8 cellular contexts compared by ENCODE assay signal in the genomic region with DNA sequence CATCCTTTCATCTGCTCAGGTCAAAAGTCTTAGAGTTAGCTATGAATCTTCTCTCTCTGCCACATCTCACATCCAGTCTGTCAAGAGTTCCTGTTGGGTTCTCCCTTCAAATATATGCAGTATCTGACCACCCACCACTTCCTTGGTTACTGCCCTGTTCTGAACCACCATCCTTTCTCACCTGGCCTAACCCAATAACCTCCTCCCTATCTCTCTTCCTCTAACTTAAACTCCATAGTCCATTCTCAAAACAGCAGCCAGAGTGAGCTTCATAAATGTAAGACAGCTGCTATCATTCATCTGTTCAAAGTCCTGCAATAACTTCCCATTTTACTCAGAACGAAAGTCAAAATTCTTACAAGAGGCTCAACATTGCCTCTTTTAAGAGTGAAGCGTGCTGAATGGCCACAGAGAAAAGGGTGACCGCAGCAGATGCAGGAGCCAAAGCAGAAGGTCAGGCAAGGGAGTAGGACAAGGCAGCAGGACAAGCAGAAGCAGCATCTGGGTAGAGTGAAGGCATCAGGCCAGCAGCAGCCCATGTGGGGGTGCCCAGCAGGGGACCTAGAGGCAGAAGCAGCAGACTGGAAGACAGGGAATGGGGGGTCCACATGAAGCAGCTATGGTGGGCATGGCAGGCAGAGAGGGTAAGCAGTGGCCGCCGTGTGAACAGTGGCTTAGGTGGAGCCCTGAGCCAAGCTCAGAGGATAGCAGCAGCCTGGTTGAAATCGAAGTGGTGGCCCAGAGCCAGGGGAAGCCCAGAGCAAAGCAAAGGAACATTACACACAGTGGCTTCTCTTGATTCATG. TPM values are rescaled to one million over a fixed set of nuclear protein-coding genes. Genes with fewer than 3 reads are reported as not detected.
DNase-seq lines count a peak whose midpoint lies in the region; ATAC-seq and TF ChIP-seq lines count a peak whose summit lies in the region.

No MANE protein-coding gene starts in this region.

- no peak overlapping the region for H3K18ac ChIP-seq in mesenchymal stem cell (ENCODE audit: low read depth in 1 of 2, low read length in 2 of 2)

- H2AFZ ChIP-seq in mesenchymal stem cell (ENCODE audit: low read depth, low read length) (no peak overlapping the region), SK-N-SH (ENCODE audit: low read depth) (no peak overlapping the region)

- no peak overlapping the region for H2BK120ac ChIP-seq in mesenchymal stem cell (ENCODE audit: low read depth, low read length)

- peak overlapping the region; percentile 74 for H4K91ac ChIP-seq in mesenchymal stem cell (ENCODE audit: low read length)

- no peak overlapping the region for H2BK15ac ChIP-seq in mesenchymal stem cell (ENCODE audit: low read depth, poor library complexity, severe bottlenecking)

- peaks cover 4% of the 10 kb centered on the region for H3F3A ChIP-seq in SK-N-SH (replicated peaks; ENCODE audit: insufficient read depth)

- TF ChIP-seq RAD21 in SK-N-SH (IDR thresholded peaks at IDR 0.05; ENCODE audit: low read length), result no peak

- H2BK5ac ChIP-seq in mesenchymal stem cell (ENCODE audit: low read depth, low read length, poor library complexity, severe bottlenecking), result no peak overlapping the region

- no peaks in the 10 kb centered on the region for H3K36me3 ChIP-seq in mesenchymal stem cell (ENCODE audit: control insufficient read depth in 1 of 2, insufficient read depth in 2 of 2, low read depth in 1 of 2, low read length in 2 of 2)
- no peaks in the 10 kb centered on the region for H3K36me3 ChIP-seq in SK-N-SH (replicated peaks in 1 of 2; ENCODE audit: control insufficient read depth in 1 of 2, insufficient read depth in 2 of 2, low read length in 1 of 2)

- TF ChIP-seq EP300 in SK-N-SH (IDR thresholded peaks at IDR 0.05; ENCODE audit: borderline replicate concordance in 1 of 2, low read depth in 1 of 2, low read length in 1 of 2), result no peak

- H3K4ac ChIP-seq in mesenchymal stem cell (ENCODE audit: low read depth in 1 of 2, low read length in 2 of 2), result no peak overlapping the region

- H3K9ac ChIP-seq in mesenchymal stem cell (ENCODE audit: low read length) (no peak overlapping the region), SK-N-SH (no peak overlapping the region)

- 91% methylated on average over 5 of the region's 6 CpGs for WGBS in mesenchymal stem cell
- WGBS in SK-N-SH (ENCODE audit: low lambda C conversion rate), result 77% methylated on average over 6 of the region's 6 CpGs

- H3K4me1 ChIP-seq in mesenchymal stem cell (ENCODE audit: control insufficient read depth, insufficient read depth, low read depth, low read length), result peaks cover 2% of the 10 kb centered on the region
- peaks cover 0 to 9% of the 10 kb centered on the region in 2 experiments; a peak in 2 of 4 replicates for H3K4me1 ChIP-seq in SK-N-SH (ENCODE audit: control insufficient read depth in 1 of 2, insufficient read depth in 2 of 2, low read depth in 1 of 2, low read length in 1 of 2)

- POLR2A ChIA-PET in SK-N-SH (lab: Yijun Ruan, JAX), result no interaction called here

- ATAC-seq in GM18873 (IDR thresholded peaks at IDR 0.05; ENCODE audit: low FRiP score, unreplicated experiment), result peak; percentile 86
- peak; percentile 82 for ATAC-seq in HG02623 (IDR thresholded peaks at IDR 0.05; ENCODE audit: unreplicated experiment)

- H3K27me3 ChIP-seq in mesenchymal stem cell (ENCODE audit: control insufficient read depth in 1 of 2, insufficient read depth in 1 of 2, low read length in 2 of 2), result no peaks in the 10 kb centered on the region
- no peaks in the 10 kb centered on the region for H3K27me3 ChIP-seq in SK-N-SH (ENCODE audit: insufficient read depth)

- no peaks in the 10 kb centered on the region for H3K9me2 ChIP-seq in SK-N-SH

- H2AK5ac ChIP-seq in mesenchymal stem cell (ENCODE audit: low read length, severe bottlenecking), result no peak overlapping the region

- no peak overlapping the region for H3K4me3 ChIP-seq in mesenchymal stem cell (ENCODE audit: insufficient read depth in 1 of 2, low read depth in 1 of 2, low read length in 2 of 2)
- no peak overlapping the region for H3K4me3 ChIP-seq in SK-N-SH (ENCODE audit: low read depth in 2 of 2, low read length in 1 of 2)

- no peaks in the 10 kb centered on the region for H3K79me2 ChIP-seq in SK-N-SH (ENCODE audit: insufficient read depth)

- H3K4me2 ChIP-seq in mesenchymal stem cell (ENCODE audit: low read length, poor library complexity, severe bottlenecking), result no peak overlapping the region
- H3K4me2 ChIP-seq in SK-N-SH, result no peak overlapping the region

- no peaks in the 10 kb centered on the region for H3K79me1 ChIP-seq in mesenchymal stem cell (replicated peaks; ENCODE audit: low read length, poor library complexity, severe bottlenecking)

- H3K9me3 ChIP-seq in mesenchymal stem cell (ENCODE audit: control insufficient read depth, low read length) (no peaks in the 10 kb centered on the region), SK-N-SH (no peaks in the 10 kb centered on the region)

- no peaks in the 10 kb centered on the region for H4K20me1 ChIP-seq in SK-N-SH (ENCODE audit: insufficient read depth)

- DNase-seq in NOMO-1 treated with DMSO at 0.1 percent for 48 hours (lab: John Stamatoyannopoulos, UW; ENCODE audit: unreplicated experiment) (peak; percentile 97), mesenchymal stem cell (no peak), SK-N-SH (no peak), cortex of kidney (lab: John Stamatoyannopoulos, UW) (no peak), ureter (ENCODE audit: low spot score) (no peak), DMS79 treated with DMSO at 0.1 percent for 48 hours (lab: John Stamatoyannopoulos, UW) (no peak)

- CTCF ChIA-PET in SK-N-SH (lab: Yijun Ruan, JAX), result interaction anchor here (0.7 kb wide), 1 partner anchor 10 kb away, joined by 3 read pairs; no protein-coding TSS in a partner anchor

- peak overlapping the region; percentile 51 for H4K8ac ChIP-seq in mesenchymal stem cell (ENCODE audit: low read length)

- TF ChIP-seq CTCF in SK-N-SH (IDR thresholded peaks at IDR 0.05), result no peak

- no peak overlapping the region for H3K23ac ChIP-seq in mesenchymal stem cell (ENCODE audit: low read length in 2 of 2)

- H3K27ac ChIP-seq in mesenchymal stem cell (ENCODE audit: low read length, poor library complexity, severe bottlenecking) (no peak overlapping the region), SK-N-SH (ENCODE audit: low read depth in 2 of 2, low read length in 1 of 2) (no peak overlapping the region)

- no peak overlapping the region for H2BK12ac ChIP-seq in mesenchymal stem cell (ENCODE audit: low read length in 2 of 2)

- H3K14ac ChIP-seq in mesenchymal stem cell (ENCODE audit: low read length in 2 of 2), result no peak overlapping the region

TF ChIP-seq in SK-N-SH, 30 proteins besides CTCF, POLR2A, EP300 and RAD21 (continues in another document):
- TF ChIP-seq EZH2phosphoT487 (IDR thresholded peaks at IDR 0.05; ENCODE audit: borderline replicate concordance, low read depth), result no peak
- no peak for TF ChIP-seq SMC3 (IDR thresholded peaks at IDR 0.05; ENCODE audit: low read depth, low read length)
- TF ChIP-seq, protein P1, sequence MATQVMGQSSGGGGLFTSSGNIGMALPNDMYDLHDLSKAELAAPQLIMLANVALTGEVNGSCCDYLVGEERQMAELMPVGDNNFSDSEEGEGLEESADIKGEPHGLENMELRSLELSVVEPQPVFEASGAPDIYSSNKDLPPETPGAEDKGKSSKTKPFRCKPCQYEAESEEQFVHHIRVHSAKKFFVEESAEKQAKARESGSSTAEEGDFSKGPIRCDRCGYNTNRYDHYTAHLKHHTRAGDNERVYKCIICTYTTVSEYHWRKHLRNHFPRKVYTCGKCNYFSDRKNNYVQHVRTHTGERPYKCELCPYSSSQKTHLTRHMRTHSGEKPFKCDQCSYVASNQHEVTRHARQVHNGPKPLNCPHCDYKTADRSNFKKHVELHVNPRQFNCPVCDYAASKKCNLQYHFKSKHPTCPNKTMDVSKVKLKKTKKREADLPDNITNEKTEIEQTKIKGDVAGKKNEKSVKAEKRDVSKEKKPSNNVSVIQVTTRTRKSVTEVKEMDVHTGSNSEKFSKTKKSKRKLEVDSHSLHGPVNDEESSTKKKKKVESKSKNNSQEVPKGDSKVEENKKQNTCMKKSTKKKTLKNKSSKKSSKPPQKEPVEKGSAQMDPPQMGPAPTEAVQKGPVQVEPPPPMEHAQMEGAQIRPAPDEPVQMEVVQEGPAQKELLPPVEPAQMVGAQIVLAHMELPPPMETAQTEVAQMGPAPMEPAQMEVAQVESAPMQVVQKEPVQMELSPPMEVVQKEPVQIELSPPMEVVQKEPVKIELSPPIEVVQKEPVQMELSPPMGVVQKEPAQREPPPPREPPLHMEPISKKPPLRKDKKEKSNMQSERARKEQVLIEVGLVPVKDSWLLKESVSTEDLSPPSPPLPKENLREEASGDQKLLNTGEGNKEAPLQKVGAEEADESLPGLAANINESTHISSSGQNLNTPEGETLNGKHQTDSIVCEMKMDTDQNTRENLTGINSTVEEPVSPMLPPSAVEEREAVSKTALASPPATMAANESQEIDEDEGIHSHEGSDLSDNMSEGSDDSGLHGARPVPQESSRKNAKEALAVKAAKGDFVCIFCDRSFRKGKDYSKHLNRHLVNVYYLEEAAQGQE (IDR thresholded peaks at IDR 0.05; ENCODE audit: low read depth, low read length), result no peak
- TF ChIP-seq, protein P2, sequence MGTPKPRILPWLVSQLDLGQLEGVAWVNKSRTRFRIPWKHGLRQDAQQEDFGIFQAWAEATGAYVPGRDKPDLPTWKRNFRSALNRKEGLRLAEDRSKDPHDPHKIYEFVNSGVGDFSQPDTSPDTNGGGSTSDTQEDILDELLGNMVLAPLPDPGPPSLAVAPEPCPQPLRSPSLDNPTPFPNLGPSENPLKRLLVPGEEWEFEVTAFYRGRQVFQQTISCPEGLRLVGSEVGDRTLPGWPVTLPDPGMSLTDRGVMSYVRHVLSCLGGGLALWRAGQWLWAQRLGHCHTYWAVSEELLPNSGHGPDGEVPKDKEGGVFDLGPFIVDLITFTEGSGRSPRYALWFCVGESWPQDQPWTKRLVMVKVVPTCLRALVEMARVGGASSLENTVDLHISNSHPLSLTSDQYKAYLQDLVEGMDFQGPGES (IDR thresholded peaks at IDR 0.05; ENCODE audit: low read depth, low read length), result no peak
- TF ChIP-seq FOXM1 (IDR thresholded peaks at IDR 0.05; ENCODE audit: low read depth), result no peak

RNA-seq across cellular contexts. Expression of a gene that starts 39.3 kb away (rescaled TPM):
- 15.7 TPM for polyA plus RNA-seq in mesenchymal stem cell (2013, experiment 1 of 2)
- 16.0 TPM for polyA plus RNA-seq in mesenchymal stem cell (2013, experiment 2 of 2)
- polyA plus RNA-seq in SK-N-SH (2012; rRNA removed), result 8.6 and 11.4 TPM in 2 replicates
- 14.0 and 17.3 TPM in 2 replicates for polyA plus RNA-seq in SK-N-SH (2012; cell fraction: cytosol; rRNA removed)
- 2.8 and 6.8 TPM in 2 replicates for polyA plus RNA-seq in SK-N-SH (2012; cell fraction: nucleus; rRNA removed)
- 39.6 TPM for total RNA-seq in ureter

RNA-seq across cellular contexts. Expression of a gene that starts 53.8 kb away (rescaled TPM):
- 4.4 TPM for polyA plus RNA-seq in mesenchymal stem cell (2013, experiment 1 of 2)
- 4.3 TPM for polyA plus RNA-seq in mesenchymal stem cell (2013, experiment 2 of 2)
- 1.4 and 2.3 TPM in 2 replicates for polyA plus RNA-seq in SK-N-SH (2012; rRNA removed)
- polyA plus RNA-seq in SK-N-SH (2012; cell fraction: cytosol; rRNA removed), result 2.4 and 2.9 TPM in 2 replicates
- 0.85 and 1.7 TPM in 2 replicates for polyA plus RNA-seq in SK-N-SH (2012; cell fraction: nucleus; rRNA removed)
- total RNA-seq in ureter, result 16.4 TPM

RNA-seq across cellular contexts. Expression of a gene that starts 59.5 kb away (rescaled TPM):
- polyA plus RNA-seq in mesenchymal stem cell (2013, experiment 1 of 2), result 323 TPM
- polyA plus RNA-seq in mesenchymal stem cell (2013, experiment 2 of 2), result 343 TPM
- 385 and 444 TPM in 2 replicates for polyA plus RNA-seq in SK-N-SH (2012; rRNA removed)
- 536 and 677 TPM in 2 replicates for polyA plus RNA-seq in SK-N-SH (2012; cell fraction: cytosol; rRNA removed)
- 90.0 and 145 TPM in 2 replicates for polyA plus RNA-seq in SK-N-SH (2012; cell fraction: nucleus; rRNA removed)
- total RNA-seq in ureter, result 128 TPM
